ENCODE assay signal across 8 cellular contexts in genomic region chr11:70399681-70400112, GRCh38. TPM values are rescaled to one million over a fixed set of nuclear protein-coding genes. Genes with fewer than 3 reads are reported as not detected.
DNase-seq lines count a peak whose midpoint lies in the region; ATAC-seq and TF ChIP-seq lines count a peak whose summit lies in the region.

No MANE protein-coding gene starts in this region.

- H3K27ac Mint-ChIP-seq in WTC11 (peak overlapping the region; percentile 61), nephron (peak overlapping the region in 2 of 3 experiments; percentile 35 to 68)

- CTCF ChIA-PET in WTC11 (lab: Charles Lee), result interaction anchor here (0.5 to 2.1 kb wide), 5 partner anchors 22 to 1410 kb away, joined by 3 to 7 read pairs (median 3); no protein-coding TSS in a partner anchor

- peaks cover 12% of the 10 kb centered on the region for H3K36me3 Mint-ChIP-seq in WTC11
- peaks cover 3% of the 10 kb centered on the region for H3K36me3 Mint-ChIP-seq in nephron (ENCODE audit: low read depth)

- H3K4me1 Mint-ChIP-seq in WTC11, result peaks cover 36% of the 10 kb centered on the region
- H3K4me1 Mint-ChIP-seq in nephron, result peaks cover 24% of the 10 kb centered on the region

- ATAC-seq in WTC11 (peak; percentile 19), HG03469 (IDR thresholded peaks at IDR 0.05; ENCODE audit: unreplicated experiment) (no peak), HG03439 (IDR thresholded peaks at IDR 0.05; ENCODE audit: unreplicated experiment) (no peak)

- H3K27me3 Mint-ChIP-seq in WTC11 (ENCODE audit: low read depth) (no peaks in the 10 kb centered on the region), nephron (ENCODE audit: low read depth) (no peaks in the 10 kb centered on the region)

- TF ChIP-seq CTCF in WTC11 (IDR thresholded peaks at IDR 0.05), result no peak
- no peak for TF ChIP-seq CTCF in nephron (IDR thresholded peaks at IDR 0.05; ENCODE audit: unreplicated experiment in 3 of 3)

- DNase-seq in NCI-H2227 (lab: John Stamatoyannopoulos, UW; ENCODE audit: unreplicated experiment) (peak; percentile 17), NCI-H2227 treated with DMSO at 0.1 percent for 48 hours (lab: John Stamatoyannopoulos, UW) (no peak), WTC11 (ENCODE audit: low spot score) (peak; percentile 48), foreskin melanocyte (peak; percentile 95)
- no peak for DNase-seq in stimulated activated CD4-positive, alpha-beta T cell treated with anti-CD3 and anti-CD28 coated beads, Interleukin-2, amount 100 ng/mL, for 24 hours

- POLR2A ChIA-PET in WTC11 (lab: Charles Lee), result interaction anchor here (0.5 to 0.6 kb wide), 2 partner anchors 19 to 42 kb away, joined by 5 to 7 read pairs; no protein-coding TSS in a partner anchor

- H3K9me3 Mint-ChIP-seq in WTC11, result no peaks in the 10 kb centered on the region
- H3K9me3 Mint-ChIP-seq in nephron, result no peaks in the 10 kb centered on the region

- H3K4me3 Mint-ChIP-seq in WTC11 (peak overlapping the region; percentile 77), nephron (peak overlapping the region; percentile 90 to 94 (median 93))

TF ChIP-seq in WTC11, 78 proteins besides CTCF, POLR2A, EP300 and RAD21:
- no peak for TF ChIP-seq ZNF512 (CRISPR knock-in tag; IDR thresholded peaks at IDR 0.05; ENCODE audit: borderline replicate concordance)
- TF ChIP-seq ZNF423 (CRISPR knock-in tag; IDR thresholded peaks at IDR 0.05), result no peak
- TF ChIP-seq E2F4 (CRISPR knock-in tag; IDR thresholded peaks at IDR 0.05; ENCODE audit: borderline replicate concordance, low read depth), result no peak
- no peak for TF ChIP-seq HMGXB4 (CRISPR knock-in tag; IDR thresholded peaks at IDR 0.05)
- TF ChIP-seq E2F5 (CRISPR knock-in tag; IDR thresholded peaks at IDR 0.05), result no peak

RNA-seq across cellular contexts. Expression of gene CTTN, which starts 1.4 kb away (rescaled TPM):
- 216 to 281 TPM (median 222 TPM) in 3 replicates for total RNA-seq in WTC11 (2021)

Comparison
In these comparisons a context has a peak if more than half of its experiments do, and no peak if none do; other contexts are left out.
1. DNase-seq: peak in NCI-H2227 (single experiment), WTC11 (single experiment) and foreskin melanocyte (single experiment); none in NCI-H2227 treated with DMSO at 0.1 percent for 48 hours (single experiment) and stimulated activated CD4-positive, alpha-beta T cell treated with anti-CD3 and anti-CD28 coated beads, Interleukin-2, amount 100 ng/mL, for 24 hours (0 of 2).